22 cellular contexts compared by ENCODE assay signal in genomic region chr9:106218427-106218826, GRCh38.
DNase-seq lines count a peak whose midpoint lies in the region; ATAC-seq and TF ChIP-seq lines count a peak whose summit lies in the region.
"Had no signal": no experiment of that assay in that cellular context is flagged by ENCODE, and none has a peak within 500 bp of the region (broad histone marks: within the 10 kb centered on the region; RNA-seq: fewer than 3 reads in every experiment).

No MANE protein-coding gene starts in this region.

- H3K9me3 Mint-ChIP-seq in activated CD8-positive, alpha-beta memory T cell treated with anti-CD3 and anti-CD28 coated beads, Interleukin-2, amount 10 ng/mL, durations not matched to agents 7 days and 5 days (ENCODE audit: low read depth), result peaks cover 6% of the 10 kb centered on the region
- H3K9me3 Mint-ChIP-seq: GM23338 had no signal

- H2AFZ ChIP-seq in KMS-11 (ENCODE audit: low read depth), result no peak overlapping the region
- H2AFZ ChIP-seq: GM23338 had no signal

- no peaks in the 10 kb centered on the region for H3K36me3 ChIP-seq in KMS-11 (ENCODE audit: insufficient read depth)
- H3K36me3 ChIP-seq: adrenal gland, cardiac muscle cell, esophagus squamous epithelium, vagina had no signal

- H3K4me3 ChIP-seq in KMS-11 (IDR thresholded peaks at IDR 0.05; ENCODE audit: insufficient read depth, low read depth, low read length), result no peak overlapping the region
- H3K4me3 ChIP-seq: adrenal gland, cardiac muscle cell, esophagus squamous epithelium, GM23338, SK-N-MC, vagina had no signal

- no peak overlapping the region for H3K9ac ChIP-seq in KMS-11

- H3K27me3 Mint-ChIP-seq in activated CD8-positive, alpha-beta memory T cell treated with anti-CD3 and anti-CD28 coated beads, Interleukin-2, amount 10 ng/mL, durations not matched to agents 7 days and 5 days, result no peaks in the 10 kb centered on the region

- no peak for TF ChIP-seq POLR2A in GM18505 (IDR thresholded peaks at IDR 0.05; ENCODE audit: borderline replicate concordance, extremely low read depth, insufficient read depth, insufficient read length)

- H3K4me3 Mint-ChIP-seq in activated CD8-positive, alpha-beta memory T cell treated with anti-CD3 and anti-CD28 coated beads, Interleukin-2, amount 10 ng/mL, durations not matched to agents 7 days and 5 days, result no peak overlapping the region
- H3K4me3 Mint-ChIP-seq: CD8-positive, alpha-beta T cell; GM23338 had no signal

- TF ChIP-seq CTCF in KMS-11 (conservative IDR thresholded peaks at IDR 0.05; ENCODE audit: low read depth, low read length), result no peak

- peak overlapping the region; percentile 27 for H3K4me2 ChIP-seq in KMS-11
- H3K4me2 ChIP-seq: GM23338 had no signal

- H3K79me2 ChIP-seq in KMS-11 (ENCODE audit: insufficient read depth, low read depth), result no peaks in the 10 kb centered on the region

- CTCF ChIA-PET in activated CD8-positive, alpha-beta memory T cell treated with anti-CD3 and anti-CD28 coated beads, Interleukin-2, amount 10 ng/mL, durations not matched to agents 7 days and 5 days (lab: Charles Lee), result no interaction called here

- H3K4me1 Mint-ChIP-seq in activated CD8-positive, alpha-beta memory T cell treated with anti-CD3 and anti-CD28 coated beads, Interleukin-2, amount 10 ng/mL, durations not matched to agents 7 days and 5 days, result no peaks in the 10 kb centered on the region
- H3K4me1 Mint-ChIP-seq: GM23338 had no signal

- H3K27me3 ChIP-seq in KMS-11 (ENCODE audit: insufficient read depth, low read depth), result no peaks in the 10 kb centered on the region
- H3K27me3 ChIP-seq: adrenal gland, cardiac muscle cell, esophagus squamous epithelium, vagina had no signal

- H3K36me3 Mint-ChIP-seq in activated CD8-positive, alpha-beta memory T cell treated with anti-CD3 and anti-CD28 coated beads, Interleukin-2, amount 10 ng/mL, durations not matched to agents 7 days and 5 days, result no peaks in the 10 kb centered on the region
- H3K36me3 Mint-ChIP-seq: CD8-positive, alpha-beta T cell had no signal

- peak overlapping the region; percentile 23; the same call in 1 of the 2 replicates for H3K27ac ChIP-seq in KMS-11
- H3K27ac ChIP-seq: adrenal gland, cardiac muscle cell, esophagus squamous epithelium, SK-N-MC, vagina had no signal

- H3K27ac Mint-ChIP-seq in activated CD8-positive, alpha-beta memory T cell treated with anti-CD3 and anti-CD28 coated beads, Interleukin-2, amount 10 ng/mL, durations not matched to agents 7 days and 5 days, result no peak overlapping the region
- H3K27ac Mint-ChIP-seq: CD8-positive, alpha-beta T cell; GM23338 had no signal

- H4K20me1 ChIP-seq in KMS-11 (ENCODE audit: insufficient read depth), result no peaks in the 10 kb centered on the region

- ATAC-seq in GM18505 (IDR thresholded peaks at IDR 0.05; ENCODE audit: unreplicated experiment), result peak; percentile 48
- peak; percentile 79 for ATAC-seq in GM19467 (IDR thresholded peaks at IDR 0.05; ENCODE audit: unreplicated experiment)
- ATAC-seq in HG02884 (IDR thresholded peaks at IDR 0.05; ENCODE audit: unreplicated experiment), result peak; percentile 74
- no peak for ATAC-seq in HG03025 (IDR thresholded peaks at IDR 0.05; ENCODE audit: low FRiP score, unreplicated experiment)
- ATAC-seq in activated CD8-positive, alpha-beta memory T cell treated with anti-CD3 and anti-CD28 coated beads, Interleukin-2, amount 10 ng/mL, durations not matched to agents 7 days and 5 days, result no peak
- ATAC-seq: CD8-positive, alpha-beta T cell; GM23338; Panc1; sciatic nerve had no signal

- H3K4me1 ChIP-seq in KMS-11 (ENCODE audit: low read depth, poor library complexity, severe bottlenecking), result peaks cover 21% of the 10 kb centered on the region
- H3K4me1 ChIP-seq: adrenal gland, esophagus squamous epithelium, vagina had no signal

- no peak for DNase-seq in stimulated activated CD4-positive, alpha-beta T cell treated with anti-CD3 and anti-CD28 coated beads, Interleukin-15, amount 100 ng/mL, for 24 hours
- DNase-seq in NCI-H446 treated with DMSO at 0.1 percent for 48 hours (lab: John Stamatoyannopoulos, UW), result no peak
- no peak for DNase-seq in activated CD8-positive, alpha-beta memory T cell treated with anti-CD3 and anti-CD28 coated beads, Interleukin-2, amount 10 ng/mL, durations not matched to agents 7 days and 5 days
- DNase-seq: activated CD4-positive, alpha-beta T cell treated with anti-CD3 and anti-CD28 coated beads for 1 hour; activated effector memory CD4-positive, alpha-beta T cell treated with anti-CD3 and anti-CD28 coated beads, Interleukin-2, amount 50 U/mL, for 16 hours; adrenal gland; CD8-positive, alpha-beta T cell; DND-41; esophagus squamous epithelium; NCI-H2171 treated with DMSO at 0.1 percent for 48 hours; NCI-H748 treated with DMSO at 0.1 percent for 48 hours had no signal

Comparison
In these comparisons a context has a peak if more than half of its experiments do, and no peak if none do; other contexts are left out.
1. ATAC-seq: peak in GM18505 (single experiment), GM19467 (single experiment) and HG02884 (single experiment); none in HG03025 (single experiment) and activated CD8-positive, alpha-beta memory T cell treated with anti-CD3 and anti-CD28 coated beads, Interleukin-2, amount 10 ng/mL, durations not matched to agents 7 days and 5 days (single experiment).